Comparison of ENCODE assay signal across 8 cellular contexts in the genomic region with DNA sequence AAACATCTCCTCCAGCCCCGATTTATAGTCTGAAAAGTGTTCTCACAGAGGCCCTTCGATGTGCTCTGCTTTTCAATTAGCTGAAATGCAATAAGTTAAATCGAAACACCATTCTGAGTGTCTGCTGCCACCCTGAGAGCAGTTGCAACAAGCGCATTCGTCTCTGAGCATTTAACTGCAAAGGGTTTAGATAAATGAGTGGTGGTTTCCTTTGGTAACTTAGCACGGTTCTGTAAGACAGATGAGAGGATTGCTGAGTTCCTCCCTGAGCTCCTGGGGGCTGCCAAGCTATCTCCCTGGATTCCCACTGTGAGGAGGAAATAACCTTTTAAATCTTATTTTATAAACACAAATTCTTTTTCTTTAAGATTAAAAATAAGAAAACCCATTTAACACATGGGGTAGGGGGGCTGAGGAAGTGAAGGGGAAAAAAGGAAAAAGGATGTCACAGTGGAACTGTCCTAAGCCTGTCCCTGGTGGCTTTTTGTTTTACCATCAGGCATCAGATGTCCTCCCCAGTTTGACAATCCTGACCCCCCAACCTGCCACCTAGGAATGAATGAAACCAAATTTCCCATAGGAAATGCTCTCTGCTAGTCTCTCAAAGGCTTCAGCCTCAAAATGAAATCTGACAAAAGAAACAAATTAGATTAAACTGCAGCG. TPM values are rescaled to one million over a fixed set of nuclear protein-coding genes. Genes with fewer than 3 reads are reported as not detected.
A peak's percentile ranks its signal among the peaks of the same experiment; 100 is the strongest.
DNase-seq lines count a peak whose midpoint lies in the region; ATAC-seq, FAIRE-seq and TF ChIP-seq lines count a peak whose summit lies in the region.

No MANE protein-coding gene starts in this region.

- peak overlapping the region; percentile 79 for H3K4me2 ChIP-seq in A549

- peak; percentile 98 for TF ChIP-seq RAD21 in A549 (conservative IDR thresholded peaks at IDR 0.05 in 1 of 2, IDR thresholded peaks at IDR 0.05 in 1 of 2)

- H3K36me3 ChIP-seq in NT2/D1 (ENCODE audit: insufficient read depth, insufficient read length, low read length): no peaks in the 10 kb centered on the region
- no peaks in the 10 kb centered on the region for H3K36me3 ChIP-seq in right atrium auricular region
- no peaks in the 10 kb centered on the region for H3K36me3 ChIP-seq in prostate gland

- no peak for TF ChIP-seq EP300 in A549 (IDR thresholded peaks at IDR 0.05)

- FAIRE-seq in A549 (lab: Jason Lieb, UNC): no peak

- 16% methylated on average over 7 of the region's 7 CpGs for WGBS in A549 (ENCODE audit: missing lambda C conversion rate)
- WGBS in prostate gland: 15% methylated on average over 7 of the region's 7 CpGs

- no peak overlapping the region for H3K9ac ChIP-seq in NT2/D1 (ENCODE audit: insufficient read length, low read depth)

- peak overlapping the region; percentile 70 to 81 for H3K27ac ChIP-seq in A549
- no peak overlapping the region for H3K27ac ChIP-seq in right atrium auricular region
- no peak overlapping the region for H3K27ac ChIP-seq in prostate gland

- H3K4me1 ChIP-seq in A549: peaks cover 19% of the 10 kb centered on the region
- no peaks in the 10 kb centered on the region for H3K4me1 ChIP-seq in NT2/D1 (ENCODE audit: insufficient read depth, insufficient read length)
- peaks cover 0 to 9% of the 10 kb centered on the region in 2 donors for H3K4me1 ChIP-seq in right atrium auricular region
- no peaks in the 10 kb centered on the region for H3K4me1 ChIP-seq in prostate gland (replicated peaks)

- H3K27me3 ChIP-seq in NT2/D1 (ENCODE audit: insufficient read depth, insufficient read length) (no peaks in the 10 kb centered on the region), right atrium auricular region (no peaks in the 10 kb centered on the region), prostate gland (replicated peaks; ENCODE audit: insufficient read depth) (no peaks in the 10 kb centered on the region)

- peak; percentile 79 to 84 for ATAC-seq in A549

- peak overlapping the region; percentile 24; the same call in 2 of the 3 replicates for H3K4me3 ChIP-seq in A549
- no peak overlapping the region for H3K4me3 ChIP-seq in NT2/D1 (ENCODE audit: insufficient read length, low read depth)
- H3K4me3 ChIP-seq in right atrium auricular region: no peak overlapping the region
- no peak overlapping the region for H3K4me3 ChIP-seq in prostate gland

- peak; percentile 91 for TF ChIP-seq CTCF in A549 (IDR thresholded peaks at IDR 0.05)
- peak; percentile 64 for TF ChIP-seq CTCF in GM12873 (IDR thresholded peaks at IDR 0.05; ENCODE audit: insufficient read depth, low read depth, low read length, missing control alignments)
- TF ChIP-seq CTCF in right atrium auricular region (IDR thresholded peaks at IDR 0.05): peak; percentile 42 to 85
- peak in 3 of 4 experiments; percentile 21 to 58 (median 49) for TF ChIP-seq CTCF in prostate gland (IDR thresholded peaks at IDR 0.05)

- DNase-seq in A549 (ENCODE audit: low read depth in 1 of 2, low spot score in 1 of 2): peak in 1 of 2 experiments; percentile 77
- peak in 42 of 76 experiments; percentile 2 to 61 (median 25) for DNase-seq in HUDEP-2 (lab: John Stamatoyannopoulos, UW; ENCODE audit: unreplicated experiment in 76 of 76)
- DNase-seq in NT2/D1 (ENCODE audit: low read depth, low spot score): peak; percentile 65
- peak; percentile 66 for DNase-seq in amniotic stem cell (lab: John Stamatoyannopoulos, UW)
- DNase-seq in right atrium auricular region (ENCODE audit: low spot score): peak; percentile 74
- peak; percentile 21 for DNase-seq in prostate gland (ENCODE audit: low spot score)
- no peak for DNase-seq in HuH-7.5 (ENCODE audit: low spot score)

- intact Hi-C loops in prostate gland (cut with DNase I): loop anchor here (5.0 kb wide), 1 partner anchor 311 kb away; no protein-coding TSS in a partner anchor

- H3K9me3 ChIP-seq in A549: no peaks in the 10 kb centered on the region
- no peaks in the 10 kb centered on the region for H3K9me3 ChIP-seq in NT2/D1 (ENCODE audit: insufficient read depth, low read length)
- H3K9me3 ChIP-seq in right atrium auricular region: no peaks in the 10 kb centered on the region
- H3K9me3 ChIP-seq in prostate gland: no peaks in the 10 kb centered on the region

- POLR2A ChIA-PET in A549 (lab: Yijun Ruan, JAX): interaction anchor here (1.6 to 2.2 kb wide), 3 partner anchors 215 to 308 kb away, joined by 6 to 12 read pairs (median 9); partner anchors contain the start of gene KLF7

- TF ChIP-seq POLR2A in A549 (IDR thresholded peaks at IDR 0.05; ENCODE audit: low read length): no peak
- TF ChIP-seq POLR2A in prostate gland (IDR thresholded peaks at IDR 0.05): no peak

- CTCF ChIA-PET in A549 (lab: Yijun Ruan, JAX): interaction anchor here (0.6 to 4.2 kb wide), 71 partner anchors 8 to 802 kb away, joined by 3 to 63 read pairs (median 4); partner anchors contain the start of gene KLF7

TF ChIP-seq in A549, 52 proteins besides CTCF, POLR2A, EP300 and RAD21:
- no peak for TF ChIP-seq FOXS1 (CRISPR knock-in tag; IDR thresholded peaks at IDR 0.05)
- peak; percentile 97 for TF ChIP-seq SMC3 (IDR thresholded peaks at IDR 0.05)
- TF ChIP-seq HEYL (CRISPR knock-in tag; IDR thresholded peaks at IDR 0.05): no peak

RNA-seq across cellular contexts. Expression of gene CREB1, which starts 56.4 kb away (rescaled TPM):
- polyA plus RNA-seq in A549 (2011; rRNA removed): 42.4 and 42.5 TPM in 2 replicates
- polyA plus RNA-seq in A549 (2012; cell fraction: cytosol; rRNA removed): 16.1 and 22.3 TPM in 2 replicates
- polyA plus RNA-seq in A549 (2012; cell fraction: nucleus; rRNA removed): 8.7 and 10.5 TPM in 2 replicates
- polyA plus RNA-seq in A549 (2017; fragmentation: RNase III; extraction: RNeasy Plus Mini Kit Qiagen cat#74134 plus additional on column Dnase treatment): 14.3 to 14.7 TPM (median 14.6 TPM) in 3 replicates
- 128 and 198 TPM in 2 replicates for polyA minus RNA-seq in A549 (2011; rRNA and poly(A)+ RNA removed)
- total RNA-seq in right atrium auricular region: 10 to 100 TPM; 32.5 to 32.9 TPM
- 10 to 100 TPM; 44.0 to 47.1 TPM for total RNA-seq in prostate gland

Comparison
In these comparisons a context has a peak if more than half of its experiments do, and no peak if none do; other contexts are left out.
1. H3K27ac ChIP-seq: peak in A549 (2 of 2); none in right atrium auricular region (0 of 2) and prostate gland (0 of 2).
2. Peak in every context shown above with its lines, with median percentiles within 50 percentile points of each other: CTCF ChIP-seq.